ENCODE assay signal across 21 cellular contexts in the genomic region with DNA sequence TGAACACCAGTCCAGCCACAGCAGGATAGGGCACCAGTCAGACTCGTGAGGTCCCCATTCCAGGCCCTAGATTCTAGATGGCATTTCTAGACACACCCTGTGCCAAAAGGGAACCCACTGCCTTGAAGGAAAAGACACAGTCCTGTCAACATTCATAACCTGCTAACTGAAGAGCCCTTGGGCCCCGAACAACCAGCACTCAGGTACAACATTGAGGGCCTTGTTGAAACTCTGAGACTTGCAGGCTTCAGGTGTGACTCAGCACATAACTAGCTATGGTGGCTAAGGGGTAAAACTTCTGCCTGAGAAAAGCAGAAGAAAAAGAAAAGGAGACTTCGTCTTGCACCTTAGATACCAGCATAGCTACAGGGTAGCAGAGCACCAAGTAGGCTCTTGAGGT.
"Had no signal": no experiment of that assay in that cellular context is flagged by ENCODE, and none has a peak within 500 bp of the region (broad histone marks: within the 10 kb centered on the region; RNA-seq: fewer than 3 reads in every experiment).

No MANE protein-coding gene starts in this region.

- H3K9me3 Mint-ChIP-seq: type B pancreatic cell had no signal

- H3K4me1 ChIP-seq: gastroesophageal sphincter, neural progenitor cell, pancreas, suprapubic skin, thyroid gland, uterus had no signal

- H3K9me3 ChIP-seq: pancreas, thyroid gland, uterus had no signal

- H3K4me1 Mint-ChIP-seq: neural progenitor cell had no signal

- H3K36me3 ChIP-seq: gastroesophageal sphincter, neural progenitor cell, pancreas, suprapubic skin, thyroid gland, uterus had no signal

- H3K27ac Mint-ChIP-seq: natural killer cell treated with Interleukin-12 subunit alpha and Interleukin-12 subunit beta and Interleukin-15 and Interleukin-18, amount 100 ng/mL, for 72 hours; neural progenitor cell; progenitor cell of endocrine pancreas; type B pancreatic cell had no signal

- DNase-seq: cortex of kidney; dorsolateral prefrontal cortex; effector CD8-positive, alpha-beta T cell; glutamatergic neuron; left ventricle myocardium superior; midbrain; occipital lobe; pancreas; right cardiac atrium; stimulated activated CD4-positive, alpha-beta T cell treated with anti-CD3 and anti-CD28 coated beads, Interleukin-2, amount 100 ng/mL, for 48 hours; stimulated activated naive CD8-positive, alpha-beta T cell treated with anti-CD3 and anti-CD28 coated beads, Interleukin-15, Interleukin-2, amounts not matched to agents 100 U/mL and 50 U/mL, for 24 hours; thyroid gland; uterus had no signal

- H3K4me2 ChIP-seq: neural progenitor cell, smooth muscle cell had no signal

- H3K9ac ChIP-seq: neural progenitor cell had no signal

- H3K36me3 Mint-ChIP-seq: neural progenitor cell, type B pancreatic cell had no signal

- H3K4me3 ChIP-seq: dorsolateral prefrontal cortex, gastroesophageal sphincter, neural progenitor cell, pancreas, smooth muscle cell, suprapubic skin, thyroid gland, uterus had no signal

- H3K27me3 Mint-ChIP-seq: natural killer cell treated with Interleukin-12 subunit alpha and Interleukin-12 subunit beta and Interleukin-15 and Interleukin-18, amount 100 ng/mL, for 72 hours; progenitor cell of endocrine pancreas; type B pancreatic cell had no signal

- ATAC-seq: esophagus mucosa; gastroesophageal sphincter; left ventricle myocardium superior; natural killer cell treated with Interleukin-12 subunit alpha and Interleukin-12 subunit beta and Interleukin-15 and Interleukin-18, amount 100 ng/mL, for 72 hours; pancreas; right cardiac atrium; stimulated activated naive CD8-positive, alpha-beta T cell treated with anti-CD3 and anti-CD28 coated beads, Interleukin-15, Interleukin-2, amounts not matched to agents 100 U/mL and 50 U/mL, for 24 hours had no signal

- H2AFZ ChIP-seq: neural progenitor cell had no signal

- H3K27me3 ChIP-seq: gastroesophageal sphincter, neural progenitor cell, pancreas, suprapubic skin, thyroid gland, uterus had no signal

- H3K27ac ChIP-seq: dorsolateral prefrontal cortex, gastroesophageal sphincter, neural progenitor cell, pancreas, suprapubic skin, thyroid gland, uterus had no signal

- H3K4me3 Mint-ChIP-seq: natural killer cell treated with Interleukin-12 subunit alpha and Interleukin-12 subunit beta and Interleukin-15 and Interleukin-18, amount 100 ng/mL, for 72 hours; neural progenitor cell; type B pancreatic cell had no signal
